23 cellular contexts compared by ENCODE assay signal in the genomic region with DNA sequence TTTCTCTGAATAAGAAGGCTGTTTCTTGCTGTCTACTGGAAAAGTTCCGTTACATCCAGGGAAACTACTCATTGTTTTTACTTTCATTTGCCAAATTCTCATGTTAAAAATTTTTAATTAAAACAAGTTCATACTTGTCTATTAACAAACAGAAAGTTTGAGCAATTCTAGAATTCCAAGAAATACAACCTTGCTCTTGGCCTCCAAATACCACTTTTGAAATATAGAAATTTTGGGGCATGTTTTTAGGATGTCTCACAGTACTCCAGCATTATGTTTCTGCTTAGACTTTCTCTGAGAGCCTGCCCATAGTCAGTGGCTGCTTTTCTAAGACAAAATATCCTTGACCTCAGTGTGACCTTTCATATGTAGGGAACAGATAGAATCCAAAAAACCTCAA.
"Had no signal": no experiment of that assay in that cellular context is flagged by ENCODE, and none has a peak within 500 bp of the region (broad histone marks: within the 10 kb centered on the region; RNA-seq: fewer than 3 reads in every experiment).

No MANE protein-coding gene starts in this region.

- DNase-seq: activated CD4-positive, alpha-beta memory T cell treated with anti-CD3 and anti-CD28 coated beads, Interleukin-2, amount 10 ng/mL, durations not matched to agents 7 days and 5 days; activated CD4-positive, alpha-beta T cell treated with anti-CD3 and anti-CD28 coated beads for 48 hours; activated CD4-positive, CD25-positive, alpha-beta regulatory T cell; activated CD8-positive, alpha-beta memory T cell treated with anti-CD3 and anti-CD28 coated beads, Interleukin-2, amount 10 ng/mL, durations not matched to agents 7 days and 5 days; activated naive CD4-positive, alpha-beta T cell; activated naive CD8-positive, alpha-beta T cell treated with anti-CD3 and anti-CD28 coated beads, Interleukin-2, amount 10 ng/mL, durations not matched to agents 7 days and 5 days; aorta; cerebellar nuclear complex; cortex of kidney; foreskin keratinocyte; glutamatergic neuron; hippocampal formation; islet precursor cell; left colon; lower lobe of right lung; occipital lobe; stimulated activated CD4-positive, alpha-beta T cell treated with anti-CD3 and anti-CD28 coated beads, Interleukin-1b, Interleukin-23, amount 100 ng/mL, for 48 hours; stimulated activated naive CD4-positive, alpha-beta T cell treated with Interleukin-2 at 50 U/mL for 16 hours; substantia nigra; T-cell; T-helper 9 cell; tibial artery had no signal

- ATAC-seq: activated CD8-positive, alpha-beta memory T cell treated with anti-CD3 and anti-CD28 coated beads, Interleukin-2, amount 10 ng/mL, durations not matched to agents 7 days and 5 days; esophagus mucosa; foreskin keratinocyte; left colon; lower lobe of right lung; T-cell had no signal
